Comparison of ENCODE assay signal across 9 cellular contexts in genomic region chr11:134447696-134448095, GRCh38. TPM values are rescaled to one million over a fixed set of nuclear protein-coding genes. Genes with fewer than 3 reads are reported as not detected.
"Had no signal": no experiment of that assay in that cellular context is flagged by ENCODE, and none has a peak within 500 bp of the region (broad histone marks: within the 10 kb centered on the region; RNA-seq: fewer than 3 reads in every experiment).

No MANE protein-coding gene starts in this region.

- H3K9ac ChIP-seq: GM23248 had no signal

- DNase-seq: GM23248, GOT3, HFFc6, KBM-7 had no signal

- H2AFZ ChIP-seq: GM23248 had no signal

- H3K9me3 ChIP-seq: HAP-1 had no signal

- H3K4me3 ChIP-seq: GM23248, HAP-1 had no signal

- ATAC-seq: HCT116, HepG2 had no signal

- H3K4me1 ChIP-seq: HAP-1 had no signal

- H3K27ac ChIP-seq: GM23248, HL-60 had no signal

- H3K36me3 ChIP-seq: HAP-1 had no signal

RNA-seq across cellular contexts. Expression of gene B3GAT1, which starts 35.7 kb away (rescaled TPM):
- total RNA-seq: GM23248, HepG2, HFFc6 had no signal
- polyA plus RNA-seq: GM23248, HepG2, IgD-negative memory B cell had no signal
